Comparison of ENCODE assay signal across 8 cellular contexts in the genomic region with DNA sequence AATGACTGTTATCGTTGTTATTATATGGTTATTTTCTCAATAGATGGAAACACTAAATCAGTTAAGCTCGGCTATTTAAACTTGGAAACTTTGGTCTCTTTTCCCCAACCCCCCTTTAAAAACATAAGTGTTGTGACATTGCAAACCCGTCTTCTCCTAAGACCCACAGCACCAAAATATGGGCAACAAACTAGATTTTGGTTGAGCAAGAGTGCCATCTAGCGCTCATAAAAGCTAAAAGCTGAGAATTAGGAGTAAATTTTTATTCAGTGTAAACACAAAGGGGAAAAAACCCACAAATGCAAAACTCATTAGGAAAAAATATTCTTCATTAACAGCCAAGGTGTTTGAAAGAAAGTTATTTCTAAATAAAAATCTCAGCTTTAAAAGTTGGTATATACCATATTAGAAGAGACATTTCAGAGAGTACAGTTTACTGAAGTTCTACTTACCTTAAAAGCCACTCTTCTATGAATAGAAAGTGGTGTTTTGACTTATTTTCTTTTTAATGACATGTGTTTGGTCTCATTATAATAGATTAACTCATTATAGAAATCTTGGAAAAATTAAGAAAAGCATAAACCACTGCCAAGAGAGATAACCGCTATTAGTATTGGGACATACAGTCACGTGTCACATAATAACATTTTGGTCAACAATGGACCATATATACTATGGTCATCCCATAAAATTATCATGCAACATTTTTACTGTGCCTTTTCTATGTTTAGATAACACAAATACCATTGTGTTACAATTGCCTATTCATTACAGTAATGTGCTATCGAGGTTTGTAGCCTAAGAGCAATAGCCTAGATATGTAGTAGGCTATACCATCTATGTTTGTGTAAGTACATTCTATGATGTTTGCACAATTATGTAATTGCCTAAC. TPM values are rescaled to one million over a fixed set of nuclear protein-coding genes. Genes with fewer than 3 reads are reported as not detected.
A peak's percentile ranks its signal among the peaks of the same experiment; 100 is the strongest.
DNase-seq lines count a peak whose midpoint lies in the region; ATAC-seq and TF ChIP-seq lines count a peak whose summit lies in the region.

No MANE protein-coding gene starts in this region.

- H3K4me1 ChIP-seq in lower lobe of right lung, result peaks cover 24% of the 10 kb centered on the region
- H3K4me1 ChIP-seq in tibial artery, result peaks cover 0 to 16% (median 4%) of the 10 kb centered on the region in 4 donors

- H3K4me3 ChIP-seq in coronary artery (no peak overlapping the region), lower lobe of right lung (no peak overlapping the region), tibial artery (no peak overlapping the region)

- TF ChIP-seq CTCF in coronary artery (IDR thresholded peaks at IDR 0.05), result peak; percentile 22
- peak; percentile 68 for TF ChIP-seq CTCF in lower lobe of right lung (IDR thresholded peaks at IDR 0.05)
- TF ChIP-seq CTCF in tibial artery (IDR thresholded peaks at IDR 0.05), result peak; percentile 63 to 75

- H3K27ac ChIP-seq in coronary artery (no peak overlapping the region), lower lobe of right lung (no peak overlapping the region), tibial artery (no peak overlapping the region)

- H3K9me3 ChIP-seq in lower lobe of right lung (no peaks in the 10 kb centered on the region), tibial artery (no peaks in the 10 kb centered on the region)

- H3K27me3 ChIP-seq in lower lobe of right lung (ENCODE audit: low read depth), result no peaks in the 10 kb centered on the region
- no peaks in the 10 kb centered on the region for H3K27me3 ChIP-seq in tibial artery

- intact Hi-C loops in lower lobe of right lung (cut with DNase I), result loop anchor here (10.0 kb wide), 1 partner anchor 529 kb away; no protein-coding TSS in a partner anchor
- intact Hi-C loops in tibial artery (cut with DNase I; ENCODE audit: low total_unique reads), result loop anchor here (2.0 to 10.0 kb wide), 4 partner anchors 49 to 519 kb away; no protein-coding TSS in a partner anchor

- peak; percentile 41 for DNase-seq in A172 (ENCODE audit: low spot score)
- DNase-seq in GF-D8 (lab: John Stamatoyannopoulos, UW), result peak; percentile 9
- DNase-seq in NCI-H187 (lab: John Stamatoyannopoulos, UW), result peak; percentile 4 to 17
- peak; percentile 13 for DNase-seq in T-helper 22 cell (ENCODE audit: low read depth)
- DNase-seq in coronary artery (ENCODE audit: low spot score), result no peak
- DNase-seq in lower lobe of right lung, result no peak
- no peak for DNase-seq in tibial artery

- H3K36me3 ChIP-seq in lower lobe of right lung, result no peaks in the 10 kb centered on the region
- H3K36me3 ChIP-seq in tibial artery, result no peaks in the 10 kb centered on the region

- ATAC-seq in lower lobe of right lung (peak; percentile 51 to 69), HG03175 (IDR thresholded peaks at IDR 0.05; ENCODE audit: unreplicated experiment) (no peak)

RNA-seq across cellular contexts. Expression of a gene that starts 21.1 kb away (rescaled TPM):
- 20.6 and 24.4 TPM in 2 replicates for total RNA-seq in A172 (2014; rRNA removed; shearing (Covaris generic))
- total RNA-seq in lower lobe of right lung, result 37.9 TPM

RNA-seq across cellular contexts. Expression of a gene that starts 21.7 kb away (rescaled TPM):
- 43.0 and 52.4 TPM in 2 replicates for total RNA-seq in A172 (2014; rRNA removed; shearing (Covaris generic))
- total RNA-seq in lower lobe of right lung, result 8.6 TPM

Comparison
In these comparisons a context has a peak if more than half of its experiments do, and no peak if none do; other contexts are left out.
1. DNase-seq: peak in A172 (single experiment), GF-D8 (single experiment), NCI-H187 (2 of 2) and T-helper 22 cell (single experiment); none in coronary artery (single experiment), lower lobe of right lung (single experiment) and tibial artery (0 of 2).
2. Peak in every context shown above with its lines, with median percentiles within 50 percentile points of each other: CTCF ChIP-seq.